ENCODE assay signal across 40 cellular contexts in the genomic region with DNA sequence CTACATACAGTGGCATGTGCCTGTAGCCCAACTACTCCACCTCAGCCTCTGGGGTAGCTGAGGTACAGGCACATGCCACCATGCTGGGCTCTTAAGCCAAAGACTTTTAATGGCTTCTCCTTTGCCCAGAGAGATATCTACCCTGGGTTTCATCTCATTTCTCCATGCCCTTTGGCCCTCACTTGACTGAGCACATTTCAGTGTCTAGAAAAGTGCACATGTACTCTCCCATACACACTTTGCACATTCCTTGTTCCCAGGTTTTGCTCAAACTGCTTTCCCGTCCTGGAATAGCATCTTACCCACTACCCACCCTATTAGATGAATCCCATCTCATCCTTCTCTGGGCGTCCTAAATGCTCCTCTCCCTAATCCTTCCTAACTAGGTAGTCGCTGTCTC. TPM values are rescaled to one million over a fixed set of nuclear protein-coding genes. Genes with fewer than 3 reads are reported as not detected.
"Had no signal": no experiment of that assay in that cellular context is flagged by ENCODE, and none has a peak within 500 bp of the region (broad histone marks: within the 10 kb centered on the region; RNA-seq: fewer than 3 reads in every experiment).

No MANE protein-coding gene starts in this region.

- H3K4me1 ChIP-seq: adrenal gland, body of pancreas, breast epithelium had no signal

- H3K4me3 ChIP-seq: adrenal gland, body of pancreas, breast epithelium had no signal

- H3K9me3 Mint-ChIP-seq: activated CD4-positive, alpha-beta memory T cell treated with anti-CD3 and anti-CD28 coated beads for 36 hours; activated CD4-positive, alpha-beta T cell treated with anti-CD3 and anti-CD28 coated beads, Interleukin-2, amount 10 ng/mL, durations not matched to agents 24 days and 14 days; activated CD8-positive, alpha-beta T cell treated with anti-CD3 and anti-CD28 coated beads for 36 hours; activated naive CD4-positive, alpha-beta T cell treated with anti-CD3 and anti-CD28 coated beads for 36 hours; activated naive CD4-positive, alpha-beta T cell treated with anti-CD3 and anti-CD28 coated beads, Interleukin-2, amount 50 U/mL, for 72 hours; activated naive CD8-positive, alpha-beta T cell treated with anti-CD3 and anti-CD28 coated beads, Interleukin-2, amount 10 ng/mL, durations not matched to agents 7 days and 5 days; activated T-cell treated with anti-CD3 and anti-CD28 coated beads, Interleukin-2, amount 50 U/mL, for 4 hours; activated T-cell treated with anti-CD3 and anti-CD28 coated beads, Interleukin-2, amount 50 U/mL, for 72 hours; activated T-helper 1 cell treated with anti-CD3 and anti-CD28 coated beads, Interleukin-12 subunit alpha, Interleukin-12 subunit beta, Interleukin-2, Interleukin-4 antibody, amounts not matched to agents 30 ng/mL and 10 ng/mL and 1 ng/mL, durations not matched to agents 14 hours and 24 hours and 36 hours; activated T-helper 17 cell treated with anti-CD3 and anti-CD28 coated beads, Interleukin-2, amount 50 U/mL, for 72 hours; T-helper 1 cell treated with Interleukin-12 subunit alpha and Interleukin-12 subunit beta and Interleukin-4 antibody, amounts not matched to agents 30 μg/mL and 1 μg/mL, for 36 hours; T-helper 2 cell treated with Interferon-gamma antibody and Interleukin-4, amounts not matched to agents 5 μg/mL and 100 μg/mL, for 36 hours had no signal

- ATAC-seq: activated CD4-positive, CD25-positive, alpha-beta regulatory T cell treated with anti-CD3 and anti-CD28 coated beads, Interleukin-2, amount 50 U/mL, for 24 hours; activated CD8-positive, alpha-beta T cell treated with anti-CD3 and anti-CD28 coated beads for 36 hours; activated naive CD4-positive, alpha-beta T cell treated with anti-CD3 and anti-CD28 coated beads, Interleukin-2, amount 50 U/mL, for 72 hours; activated T-cell treated with anti-CD3 and anti-CD28 coated beads, Interleukin-2, amount 50 U/mL, for 4 hours; activated T-cell treated with anti-CD3 and anti-CD28 coated beads, Interleukin-2, amount 50 U/mL, for 72 hours; activated T-helper 17 cell treated with anti-CD3 and anti-CD28 coated beads, Interleukin-2, amount 50 U/mL, for 72 hours; body of pancreas; WTC11 had no signal

- H3K36me3 ChIP-seq: adrenal gland, brain microvascular endothelial cell, breast epithelium had no signal

- H3K27me3 ChIP-seq: adrenal gland, body of pancreas, brain microvascular endothelial cell, breast epithelium had no signal

- DNase-seq: activated CD4-positive, alpha-beta memory T cell treated with anti-CD3 and anti-CD28 coated beads for 36 hours; activated CD4-positive, alpha-beta T cell treated with anti-CD3 and anti-CD28 coated beads for 1 hour; activated CD4-positive, alpha-beta T cell treated with anti-CD3 and anti-CD28 coated beads for 4 hours; activated CD4-positive, alpha-beta T cell treated with anti-CD3 and anti-CD28 coated beads, Interleukin-2, amount 10 ng/mL, durations not matched to agents 24 days and 14 days; activated CD4-positive, alpha-beta T cell treated with anti-CD3 and anti-CD28 coated beads, Interleukin-2, amount 50 U/mL, for 1 hour; activated CD4-positive, alpha-beta T cell treated with anti-CD3 and anti-CD28 coated beads, Interleukin-2, amount 50 U/mL, for 4 hours; activated CD4-positive, CD25-positive, alpha-beta regulatory T cell; activated CD8-positive, alpha-beta memory T cell treated with anti-CD3 and anti-CD28 coated beads, Interleukin-2, amount 50 U/mL, for 4 hours; activated CD8-positive, alpha-beta T cell treated with anti-CD3 and anti-CD28 coated beads for 36 hours; activated effector memory CD4-positive, alpha-beta T cell treated with anti-CD3 and anti-CD28 coated beads, Interleukin-2, amount 50 U/mL, for 16 hours; activated gamma-delta T cell treated with Interleukin-2 at 50 U/mL for 16 hours; activated naive CD4-positive, alpha-beta T cell; activated naive CD4-positive, alpha-beta T cell treated with anti-CD3 and anti-CD28 coated beads for 36 hours; activated naive CD4-positive, alpha-beta T cell treated with anti-CD3 and anti-CD28 coated beads, Interleukin-2, amount 50 U/mL, for 16 hours; activated naive CD8-positive, alpha-beta T cell treated with anti-CD3 and anti-CD28 coated beads, Interleukin-2, amount 10 ng/mL, durations not matched to agents 7 days and 5 days; activated T-cell treated with anti-CD3 and anti-CD28 coated beads for 4 hours; activated T-cell treated with anti-CD3 and anti-CD28 coated beads, Interleukin-2, amount 50 U/mL, for 1 hour; activated T-cell treated with anti-CD3 and anti-CD28 coated beads, Interleukin-2, amount 50 U/mL, for 4 hours; activated T-cell treated with anti-CD3 and anti-CD28 coated beads, Interleukin-2, amount 50 U/mL, for 72 hours; adrenal gland; amniotic stem cell; aorta; body of pancreas; brain microvascular endothelial cell; central memory CD4-positive, alpha-beta T cell; SW 1271; T-helper 1 cell; T-helper 2 cell; T-helper 9 cell had no signal

- H3K4me3 Mint-ChIP-seq: activated CD4-positive, alpha-beta memory T cell treated with anti-CD3 and anti-CD28 coated beads for 36 hours; activated CD4-positive, alpha-beta T cell treated with anti-CD3 and anti-CD28 coated beads, Interleukin-2, amount 10 ng/mL, durations not matched to agents 24 days and 14 days; activated CD8-positive, alpha-beta T cell treated with anti-CD3 and anti-CD28 coated beads for 36 hours; activated naive CD4-positive, alpha-beta T cell treated with anti-CD3 and anti-CD28 coated beads for 36 hours; activated naive CD8-positive, alpha-beta T cell treated with anti-CD3 and anti-CD28 coated beads, Interleukin-2, amount 10 ng/mL, durations not matched to agents 7 days and 5 days; activated T-cell treated with anti-CD3 and anti-CD28 coated beads, Interleukin-2, amount 50 U/mL, for 4 hours; activated T-cell treated with anti-CD3 and anti-CD28 coated beads, Interleukin-2, amount 50 U/mL, for 72 hours; activated T-helper 1 cell treated with anti-CD3 and anti-CD28 coated beads, Interleukin-12 subunit alpha, Interleukin-12 subunit beta, Interleukin-2, Interleukin-4 antibody, amounts not matched to agents 30 ng/mL and 10 ng/mL and 1 ng/mL, durations not matched to agents 14 hours and 24 hours and 36 hours; activated T-helper 17 cell treated with anti-CD3 and anti-CD28 coated beads, Interleukin-2, amount 50 U/mL, for 72 hours; T-helper 1 cell treated with Interleukin-12 subunit alpha and Interleukin-12 subunit beta and Interleukin-4 antibody, amounts not matched to agents 30 μg/mL and 1 μg/mL, for 36 hours; T-helper 2 cell treated with Interferon-gamma antibody and Interleukin-4, amounts not matched to agents 5 μg/mL and 100 μg/mL, for 36 hours; WTC11 had no signal

- H3K36me3 Mint-ChIP-seq: activated CD4-positive, alpha-beta memory T cell treated with anti-CD3 and anti-CD28 coated beads for 36 hours; activated naive CD4-positive, alpha-beta T cell treated with anti-CD3 and anti-CD28 coated beads, Interleukin-2, amount 50 U/mL, for 72 hours; activated naive CD8-positive, alpha-beta T cell treated with anti-CD3 and anti-CD28 coated beads, Interleukin-2, amount 10 ng/mL, durations not matched to agents 7 days and 5 days; WTC11 had no signal

- H3K9me3 ChIP-seq: adrenal gland, body of pancreas, breast epithelium had no signal

- H3K4me1 Mint-ChIP-seq: activated CD4-positive, alpha-beta T cell treated with anti-CD3 and anti-CD28 coated beads, Interleukin-2, amount 10 ng/mL, durations not matched to agents 24 days and 14 days; activated naive CD8-positive, alpha-beta T cell treated with anti-CD3 and anti-CD28 coated beads, Interleukin-2, amount 10 ng/mL, durations not matched to agents 7 days and 5 days; activated T-helper 17 cell treated with anti-CD3 and anti-CD28 coated beads, Interleukin-2, amount 50 U/mL, for 72 hours; WTC11 had no signal

- H3K27ac ChIP-seq: adrenal gland, body of pancreas, brain microvascular endothelial cell, breast epithelium, VCaP had no signal

- H3K27ac Mint-ChIP-seq: activated CD4-positive, alpha-beta memory T cell treated with anti-CD3 and anti-CD28 coated beads for 36 hours; activated CD4-positive, alpha-beta T cell treated with anti-CD3 and anti-CD28 coated beads, Interleukin-2, amount 10 ng/mL, durations not matched to agents 24 days and 14 days; activated CD8-positive, alpha-beta T cell treated with anti-CD3 and anti-CD28 coated beads for 36 hours; activated naive CD4-positive, alpha-beta T cell treated with anti-CD3 and anti-CD28 coated beads for 36 hours; activated naive CD4-positive, alpha-beta T cell treated with anti-CD3 and anti-CD28 coated beads, Interleukin-2, amount 50 U/mL, for 72 hours; activated naive CD8-positive, alpha-beta T cell treated with anti-CD3 and anti-CD28 coated beads, Interleukin-2, amount 10 ng/mL, durations not matched to agents 7 days and 5 days; activated T-cell treated with anti-CD3 and anti-CD28 coated beads, Interleukin-2, amount 50 U/mL, for 72 hours; activated T-helper 1 cell treated with anti-CD3 and anti-CD28 coated beads, Interleukin-12 subunit alpha, Interleukin-12 subunit beta, Interleukin-2, Interleukin-4 antibody, amounts not matched to agents 30 ng/mL and 10 ng/mL and 1 ng/mL, durations not matched to agents 14 hours and 24 hours and 36 hours; activated T-helper 17 cell treated with anti-CD3 and anti-CD28 coated beads, Interleukin-2, amount 50 U/mL, for 72 hours; T-helper 1 cell treated with Interleukin-12 subunit alpha and Interleukin-12 subunit beta and Interleukin-4 antibody, amounts not matched to agents 30 μg/mL and 1 μg/mL, for 36 hours; T-helper 2 cell treated with Interferon-gamma antibody and Interleukin-4, amounts not matched to agents 5 μg/mL and 100 μg/mL, for 36 hours; WTC11 had no signal

RNA-seq across cellular contexts. Expression of a gene that starts 10.2 kb away (rescaled TPM):
- total RNA-seq: activated CD4-positive, alpha-beta T cell treated with anti-CD3 and anti-CD28 coated beads, Interleukin-2, amount 10 ng/mL, durations not matched to agents 24 days and 14 days; activated CD8-positive, alpha-beta memory T cell treated with anti-CD3 and anti-CD28 coated beads for 36 hours; activated CD8-positive, alpha-beta T cell treated with anti-CD3 and anti-CD28 coated beads for 36 hours; activated naive CD4-positive, alpha-beta T cell treated with anti-CD3 and anti-CD28 coated beads for 36 hours; activated naive CD8-positive, alpha-beta T cell treated with anti-CD3 and anti-CD28 coated beads, Interleukin-2, amount 10 ng/mL, durations not matched to agents 7 days and 5 days; activated T-cell treated with anti-CD3 and anti-CD28 coated beads, Interleukin-2, amount 50 U/mL, for 4 hours; activated T-cell treated with anti-CD3 and anti-CD28 coated beads, Interleukin-2, amount 50 U/mL, for 72 hours; activated T-helper 1 cell treated with anti-CD3 and anti-CD28 coated beads, Interleukin-12 subunit alpha, Interleukin-12 subunit beta, Interleukin-2, Interleukin-4 antibody, amounts not matched to agents 30 ng/mL and 10 ng/mL and 1 ng/mL, durations not matched to agents 14 hours and 24 hours and 36 hours; activated T-helper 17 cell treated with anti-CD3 and anti-CD28 coated beads, Interleukin-2, amount 50 U/mL, for 72 hours; astrocyte; WTC11 had no signal
